ENCODE assay signal across 38 cellular contexts in the genomic region with DNA sequence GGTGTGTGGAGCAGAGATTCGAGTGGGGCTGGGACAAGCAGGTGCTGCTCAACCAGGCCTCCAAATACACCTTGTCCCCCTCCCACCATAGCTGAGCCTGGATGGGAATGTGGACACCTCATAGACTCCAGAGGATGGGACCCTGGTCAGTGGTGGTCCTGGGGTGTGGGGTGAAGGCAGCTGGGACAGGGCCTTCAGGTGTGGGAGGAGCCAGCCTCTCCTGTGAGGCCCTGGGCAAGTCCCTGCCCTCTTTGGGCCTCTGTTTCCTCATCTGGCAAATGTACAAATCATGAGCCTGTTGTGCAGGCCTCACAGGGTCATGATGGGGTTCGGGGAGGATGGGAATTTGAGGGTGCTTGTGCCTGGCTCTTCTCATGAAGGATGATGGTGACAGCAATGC.
"Had no signal": no experiment of that assay in that cellular context is flagged by ENCODE, and none has a peak within 500 bp of the region (broad histone marks: within the 10 kb centered on the region; RNA-seq: fewer than 3 reads in every experiment).

No MANE protein-coding gene starts in this region.

- H3K4me3 ChIP-seq: adrenal gland, ascending aorta, body of pancreas, breast epithelium, cardiac muscle cell had no signal

- ATAC-seq: activated naive CD4-positive, alpha-beta T cell treated with anti-CD3 and anti-CD28 coated beads, Interleukin-2, amount 50 U/mL, for 72 hours; activated naive CD8-positive, alpha-beta T cell treated with anti-CD3 and anti-CD28 coated beads, Interleukin-2, amount 50 U/mL, for 24 hours; activated T-cell treated with anti-CD3 and anti-CD28 coated beads, Interleukin-2, amount 50 U/mL, for 4 hours; activated T-cell treated with anti-CD3 and anti-CD28 coated beads, Interleukin-2, amount 50 U/mL, for 72 hours; activated T-helper 17 cell treated with anti-CD3 and anti-CD28 coated beads, Interleukin-2, amount 50 U/mL, for 72 hours; body of pancreas had no signal

- H3K36me3 Mint-ChIP-seq: activated naive CD4-positive, alpha-beta T cell treated with anti-CD3 and anti-CD28 coated beads, Interleukin-2, amount 10 ng/mL, durations not matched to agents 7 days and 5 days; brain had no signal

- DNase-seq: activated effector memory CD4-positive, alpha-beta T cell treated with anti-CD3 and anti-CD28 coated beads, Interleukin-2, amount 50 U/mL, for 16 hours; activated effector memory CD4-positive, alpha-beta T cell treated with Interleukin-2 at 50 U/mL for 16 hours; activated gamma-delta T cell; activated gamma-delta T cell treated with Interleukin-2 at 50 U/mL for 16 hours; activated naive CD4-positive, alpha-beta T cell; activated naive CD4-positive, alpha-beta T cell treated with anti-CD3 and anti-CD28 coated beads for 36 hours; activated naive CD4-positive, alpha-beta T cell treated with anti-CD3 and anti-CD28 coated beads, Interleukin-2, amount 10 ng/mL, durations not matched to agents 7 days and 5 days; activated naive CD4-positive, alpha-beta T cell treated with anti-CD3 and anti-CD28 coated beads, Interleukin-2, amount 50 U/mL, for 16 hours; activated naive CD4-positive, alpha-beta T cell treated with Interleukin-2 at 50 U/mL for 16 hours; activated naive CD8-positive, alpha-beta T cell treated with anti-CD3 and anti-CD28 coated beads for 36 hours; activated naive CD8-positive, alpha-beta T cell treated with anti-CD3 and anti-CD28 coated beads, Interleukin-2, amount 10 ng/mL, durations not matched to agents 7 days and 5 days; activated naive CD8-positive, alpha-beta T cell treated with anti-CD3 and anti-CD28 coated beads, Interleukin-2, amount 50 U/mL, for 24 hours; activated T-cell treated with anti-CD3 and anti-CD28 coated beads, Interleukin-2, amount 50 U/mL, for 1 hour; activated T-cell treated with anti-CD3 and anti-CD28 coated beads, Interleukin-2, amount 50 U/mL, for 24 hours; activated T-cell treated with anti-CD3 and anti-CD28 coated beads, Interleukin-2, amount 50 U/mL, for 4 hours; activated T-cell treated with anti-CD3 and anti-CD28 coated beads, Interleukin-2, amount 50 U/mL, for 48 hours; activated T-cell treated with anti-CD3 and anti-CD28 coated beads, Interleukin-2, amount 50 U/mL, for 72 hours; adrenal gland; amniotic stem cell; amygdala; anterior cingulate cortex; aorta; body of pancreas; brain microvascular endothelial cell; caudate nucleus; central memory CD4-positive, alpha-beta T cell; cerebellar nuclear complex had no signal

- H3K27ac Mint-ChIP-seq: activated naive CD4-positive, alpha-beta T cell treated with anti-CD3 and anti-CD28 coated beads for 36 hours; activated naive CD4-positive, alpha-beta T cell treated with anti-CD3 and anti-CD28 coated beads, Interleukin-2, amount 10 ng/mL, durations not matched to agents 7 days and 5 days; activated naive CD4-positive, alpha-beta T cell treated with anti-CD3 and anti-CD28 coated beads, Interleukin-2, amount 50 U/mL, for 24 hours; activated naive CD4-positive, alpha-beta T cell treated with anti-CD3 and anti-CD28 coated beads, Interleukin-2, amount 50 U/mL, for 72 hours; activated naive CD8-positive, alpha-beta T cell; activated naive CD8-positive, alpha-beta T cell treated with anti-CD3 and anti-CD28 coated beads for 36 hours; activated naive CD8-positive, alpha-beta T cell treated with anti-CD3 and anti-CD28 coated beads, Interleukin-2, amount 10 ng/mL, durations not matched to agents 7 days and 5 days; activated naive CD8-positive, alpha-beta T cell treated with anti-CD3 and anti-CD28 coated beads, Interleukin-2, amount 50 U/mL, for 24 hours; activated T-cell treated with anti-CD3 and anti-CD28 coated beads, Interleukin-2, amount 50 U/mL, for 24 hours; activated T-cell treated with anti-CD3 and anti-CD28 coated beads, Interleukin-2, amount 50 U/mL, for 72 hours; activated T-helper 1 cell treated with anti-CD3 and anti-CD28 coated beads, Interleukin-12 subunit alpha, Interleukin-12 subunit beta, Interleukin-2, Interleukin-4 antibody, amounts not matched to agents 30 ng/mL and 10 ng/mL and 1 ng/mL, durations not matched to agents 14 hours and 24 hours and 36 hours; activated T-helper 17 cell treated with anti-CD3 and anti-CD28 coated beads, Interleukin-2, amount 50 U/mL, for 72 hours; activated T-helper 2 cell treated with anti-CD3 and anti-CD28 coated beads, Interferon-gamma antibody, Interleukin-2, Interleukin-4, amounts not matched to agents 10 μg/mL and 5 μg/mL and 100 μg/mL, durations not matched to agents 14 hours and 24 hours and 36 hours; brain had no signal

- H3K4me1 Mint-ChIP-seq: activated naive CD4-positive, alpha-beta T cell treated with anti-CD3 and anti-CD28 coated beads, Interleukin-2, amount 10 ng/mL, durations not matched to agents 7 days and 5 days; activated naive CD4-positive, alpha-beta T cell treated with anti-CD3 and anti-CD28 coated beads, Interleukin-2, amount 50 U/mL, for 24 hours; activated naive CD8-positive, alpha-beta T cell treated with anti-CD3 and anti-CD28 coated beads for 36 hours; activated naive CD8-positive, alpha-beta T cell treated with anti-CD3 and anti-CD28 coated beads, Interleukin-2, amount 10 ng/mL, durations not matched to agents 7 days and 5 days; activated naive CD8-positive, alpha-beta T cell treated with anti-CD3 and anti-CD28 coated beads, Interleukin-2, amount 50 U/mL, for 24 hours; activated T-helper 17 cell treated with anti-CD3 and anti-CD28 coated beads, Interleukin-2, amount 50 U/mL, for 72 hours; brain; central memory CD8-positive, alpha-beta T cell had no signal

- H3K27me3 Mint-ChIP-seq: activated naive CD4-positive, alpha-beta T cell treated with anti-CD3 and anti-CD28 coated beads, Interleukin-2, amount 10 ng/mL, durations not matched to agents 7 days and 5 days; activated naive CD4-positive, alpha-beta T cell treated with anti-CD3 and anti-CD28 coated beads, Interleukin-2, amount 50 U/mL, for 24 hours; activated naive CD8-positive, alpha-beta T cell; activated naive CD8-positive, alpha-beta T cell treated with anti-CD3 and anti-CD28 coated beads for 36 hours; activated naive CD8-positive, alpha-beta T cell treated with anti-CD3 and anti-CD28 coated beads, Interleukin-2, amount 10 ng/mL, durations not matched to agents 7 days and 5 days; activated naive CD8-positive, alpha-beta T cell treated with anti-CD3 and anti-CD28 coated beads, Interleukin-2, amount 50 U/mL, for 24 hours; activated T-cell treated with anti-CD3 and anti-CD28 coated beads, Interleukin-2, amount 50 U/mL, for 24 hours; activated T-helper 17 cell treated with anti-CD3 and anti-CD28 coated beads, Interleukin-2, amount 50 U/mL, for 72 hours; central memory CD8-positive, alpha-beta T cell had no signal

- H3K27ac ChIP-seq: adrenal gland, ascending aorta, body of pancreas, brain microvascular endothelial cell, breast epithelium, cardiac muscle cell had no signal

- H3K4me3 Mint-ChIP-seq: activated naive CD4-positive, alpha-beta T cell treated with anti-CD3 and anti-CD28 coated beads for 36 hours; activated naive CD4-positive, alpha-beta T cell treated with anti-CD3 and anti-CD28 coated beads, Interleukin-2, amount 10 ng/mL, durations not matched to agents 7 days and 5 days; activated naive CD4-positive, alpha-beta T cell treated with anti-CD3 and anti-CD28 coated beads, Interleukin-2, amount 50 U/mL, for 24 hours; activated naive CD8-positive, alpha-beta T cell; activated naive CD8-positive, alpha-beta T cell treated with anti-CD3 and anti-CD28 coated beads for 36 hours; activated naive CD8-positive, alpha-beta T cell treated with anti-CD3 and anti-CD28 coated beads, Interleukin-2, amount 10 ng/mL, durations not matched to agents 7 days and 5 days; activated naive CD8-positive, alpha-beta T cell treated with anti-CD3 and anti-CD28 coated beads, Interleukin-2, amount 50 U/mL, for 24 hours; activated T-cell treated with anti-CD3 and anti-CD28 coated beads, Interleukin-2, amount 50 U/mL, for 24 hours; activated T-cell treated with anti-CD3 and anti-CD28 coated beads, Interleukin-2, amount 50 U/mL, for 4 hours; activated T-cell treated with anti-CD3 and anti-CD28 coated beads, Interleukin-2, amount 50 U/mL, for 72 hours; activated T-helper 1 cell treated with anti-CD3 and anti-CD28 coated beads, Interleukin-12 subunit alpha, Interleukin-12 subunit beta, Interleukin-2, Interleukin-4 antibody, amounts not matched to agents 30 ng/mL and 10 ng/mL and 1 ng/mL, durations not matched to agents 14 hours and 24 hours and 36 hours; activated T-helper 17 cell treated with anti-CD3 and anti-CD28 coated beads, Interleukin-2, amount 50 U/mL, for 72 hours; brain; central memory CD8-positive, alpha-beta T cell had no signal

- H3K27me3 ChIP-seq: adrenal gland, ascending aorta, body of pancreas, brain microvascular endothelial cell, breast epithelium, cardiac muscle cell had no signal

- H3K4me1 ChIP-seq: adrenal gland, ascending aorta, body of pancreas, breast epithelium had no signal

- H3K36me3 ChIP-seq: adrenal gland, ascending aorta, brain microvascular endothelial cell, breast epithelium, cardiac muscle cell had no signal
